30 cellular contexts compared by ENCODE assay signal in genomic region chr17:67121317-67121887, GRCh38.
DNase-seq lines count a peak whose midpoint lies in the region; ATAC-seq, FAIRE-seq and TF ChIP-seq lines count a peak whose summit lies in the region.
"Had no signal": no experiment of that assay in that cellular context is flagged by ENCODE, and none has a peak within 500 bp of the region (broad histone marks: within the 10 kb centered on the region; RNA-seq: fewer than 3 reads in every experiment).

No MANE protein-coding gene starts in this region.

- no peak for TF ChIP-seq RAD21 in A549 (conservative IDR thresholded peaks at IDR 0.05 in 1 of 2, IDR thresholded peaks at IDR 0.05 in 1 of 2)

- H3K9ac ChIP-seq in SK-N-MC (ENCODE audit: insufficient read length): peak overlapping the region; percentile 20

- TF ChIP-seq CTCF in A549 (IDR thresholded peaks at IDR 0.05): no peak
- no peak for TF ChIP-seq CTCF in fibroblast of the aortic adventitia (IDR thresholded peaks at IDR 0.05; ENCODE audit: insufficient read depth, low read length)
- no peak for TF ChIP-seq CTCF in osteocyte (IDR thresholded peaks at IDR 0.05)

- WGBS in A549 (ENCODE audit: missing lambda C conversion rate): 91% methylated on average over 5 of the region's 5 CpGs

- POLR2A ChIA-PET in A549 (lab: Yijun Ruan, JAX): no interaction called here

- peaks cover 46% of the 10 kb centered on the region for H3K36me3 Mint-ChIP-seq in osteocyte (ENCODE audit: unreplicated experiment)

- H3K27ac Mint-ChIP-seq in osteocyte (ENCODE audit: unreplicated experiment): peak overlapping the region; percentile 25
- H3K27ac Mint-ChIP-seq: activated naive CD4-positive, alpha-beta T cell treated with anti-CD3 and anti-CD28 coated beads for 36 hours; nephron progenitor cell; type B pancreatic cell had no signal

- ATAC-seq in A549 (no peak), HG03280 (IDR thresholded peaks at IDR 0.05; ENCODE audit: unreplicated experiment) (no peak), HG03432 (IDR thresholded peaks at IDR 0.05; ENCODE audit: unreplicated experiment) (no peak)
- ATAC-seq: GM12878, HCT116, left colon had no signal

- peaks cover 8% of the 10 kb centered on the region for H3K4me1 Mint-ChIP-seq in osteocyte (ENCODE audit: unreplicated experiment)

- CTCF ChIA-PET in A549 (lab: Yijun Ruan, JAX): interaction anchor here (0.6 to 1.5 kb wide), 2 partner anchors 11 to 37 kb away, joined by 4 to 5 read pairs; no protein-coding TSS in a partner anchor

- DNase-seq in A549 (ENCODE audit: low read depth in 1 of 2, low spot score in 1 of 2) (no peak), SK-N-MC (ENCODE audit: low read depth, low spot score) (no peak), fibroblast of the aortic adventitia (ENCODE audit: low read depth) (peak; percentile 67), osteocyte (ENCODE audit: extremely low spot score, unreplicated experiment) (no peak), mucosa of gallbladder (ENCODE audit: low spot score) (no peak)
- no peak for DNase-seq in activated CD4-positive, alpha-beta T cell treated with anti-CD3 and anti-CD28 coated beads for 1 hour
- DNase-seq: activated CD4-positive, alpha-beta T cell treated with anti-CD3 and anti-CD28 coated beads, Interleukin-2, amount 50 U/mL, for 1 hour; activated naive CD4-positive, alpha-beta T cell treated with anti-CD3 and anti-CD28 coated beads for 36 hours; DMS79; foreskin fibroblast; left colon; midbrain; NCI-H1105; NCI-H2029; NCI-H2227 treated with DMSO at 0.1 percent for 48 hours; NCI-H82; nephron progenitor cell; OCI-M1; posterior cingulate gyrus; stimulated activated CD8-positive, alpha-beta memory T cell treated with anti-CD3 and anti-CD28 coated beads, Interleukin-4, amount 100 ng/mL, for 48 hours; stomach; T-helper 9 cell had no signal

- peaks cover 11% of the 10 kb centered on the region for H3K9me3 Mint-ChIP-seq in osteocyte (ENCODE audit: unreplicated experiment)
- H3K9me3 Mint-ChIP-seq: type B pancreatic cell had no signal

- H3K27ac ChIP-seq in A549 (no peak overlapping the region), SK-N-MC (peak overlapping the region; percentile 93)
- H3K27ac ChIP-seq: cardiac muscle cell, stomach had no signal

- TF ChIP-seq POLR2A in A549 (IDR thresholded peaks at IDR 0.05; ENCODE audit: low read length): no peak

- H3K36me3 ChIP-seq in SK-N-MC (ENCODE audit: insufficient read depth, low read length): peaks cover 50% of the 10 kb centered on the region

- H3K4me1 ChIP-seq in A549: no peaks in the 10 kb centered on the region

- FAIRE-seq in A549 (lab: Jason Lieb, UNC): no peak
- FAIRE-seq: endothelial cell of umbilical vein, GM12878 had no signal

- H3K4me3 Mint-ChIP-seq in osteocyte (ENCODE audit: unreplicated experiment): no peak overlapping the region
- H3K4me3 Mint-ChIP-seq: activated naive CD4-positive, alpha-beta T cell treated with anti-CD3 and anti-CD28 coated beads for 36 hours; nephron progenitor cell; type B pancreatic cell had no signal

- no peak for TF ChIP-seq EP300 in A549 (IDR thresholded peaks at IDR 0.05)

- H3K9me3 ChIP-seq in A549 (no peaks in the 10 kb centered on the region), SK-N-MC (ENCODE audit: low read depth, low read length) (no peaks in the 10 kb centered on the region)

- H3K27me3 Mint-ChIP-seq in osteocyte (ENCODE audit: unreplicated experiment): no peaks in the 10 kb centered on the region
- H3K27me3 Mint-ChIP-seq: type B pancreatic cell had no signal

- no peak overlapping the region for H3K4me2 ChIP-seq in A549

- H3K4me3 ChIP-seq in A549: no peak overlapping the region
- H3K4me3 ChIP-seq in SK-N-MC: peak overlapping the region; percentile 59
- no peak overlapping the region for H3K4me3 ChIP-seq in fibroblast of the aortic adventitia (ENCODE audit: low read depth, low read length)
- H3K4me3 ChIP-seq: cardiac muscle cell, dorsolateral prefrontal cortex, GM12878, stomach had no signal

TF ChIP-seq in A549, 52 proteins besides CTCF, POLR2A, EP300 and RAD21:
- TF ChIP-seq FOXS1 (CRISPR knock-in tag; IDR thresholded peaks at IDR 0.05): no peak
- peak; percentile 96 for TF ChIP-seq MAFK (IDR thresholded peaks at IDR 0.05; ENCODE audit: partially characterized antibody)
